Comparison of ENCODE assay signal across 18 cellular contexts in the genomic region with DNA sequence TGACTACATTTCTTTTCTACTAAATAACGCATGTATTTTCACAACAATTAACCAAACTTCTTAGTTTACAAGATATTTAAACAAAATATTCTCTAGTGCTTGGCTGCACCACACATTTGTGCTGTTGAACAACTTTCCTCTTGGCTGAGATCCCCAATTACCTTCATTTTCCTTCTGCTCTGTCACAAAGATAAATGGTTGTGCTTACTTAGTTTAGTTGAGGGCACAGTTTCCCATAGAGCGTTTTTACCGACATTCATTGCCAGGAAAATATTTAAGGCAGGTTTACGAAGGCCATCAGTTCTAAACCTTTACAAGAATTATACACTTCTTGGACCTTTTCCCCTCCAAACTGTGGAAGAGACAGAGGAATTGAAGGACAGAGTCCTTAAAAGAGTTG.
"Had no signal": no experiment of that assay in that cellular context is flagged by ENCODE, and none has a peak within 500 bp of the region (broad histone marks: within the 10 kb centered on the region; RNA-seq: fewer than 3 reads in every experiment).

No MANE protein-coding gene starts in this region.

- H3K9me3 ChIP-seq: gastrocnemius medialis, right atrium auricular region, suprapubic skin had no signal

- H3K27me3 ChIP-seq: gastrocnemius medialis, heart right ventricle, neural progenitor cell, right atrium auricular region, suprapubic skin had no signal

- H3K27ac ChIP-seq: gastrocnemius medialis, heart right ventricle, neural progenitor cell, parathyroid adenoma, right atrium auricular region, suprapubic skin had no signal

- H3K4me3 ChIP-seq: gastrocnemius medialis, heart right ventricle, lung, neural progenitor cell, right atrium auricular region, suprapubic skin had no signal

- H3K9ac ChIP-seq: neural progenitor cell, parathyroid adenoma had no signal

- H3K4me1 ChIP-seq: gastrocnemius medialis, heart right ventricle, parathyroid adenoma, right atrium auricular region, suprapubic skin had no signal

- DNase-seq: cortex of kidney; effector memory CD8-positive, alpha-beta T cell; erythroblast; foreskin fibroblast; gastrocnemius medialis; glutamatergic neuron; heart right ventricle; hippocampal formation; kidney; naive thymus-derived CD4-positive, alpha-beta T cell; stimulated activated CD4-positive, alpha-beta T cell treated with anti-CD3 and anti-CD28 coated beads, Interleukin-4, amount 100 ng/mL, for 4 hours; stimulated activated naive CD8-positive, alpha-beta T cell treated with anti-CD3 and anti-CD28 coated beads, Interleukin-15, Interleukin-2, amounts not matched to agents 100 U/mL and 50 U/mL, for 24 hours; trophoblast cell had no signal

- H3K36me3 ChIP-seq: gastrocnemius medialis, heart right ventricle, neural progenitor cell, right atrium auricular region, suprapubic skin had no signal
